Comparison of ENCODE assay signal across 22 cellular contexts in the genomic region with DNA sequence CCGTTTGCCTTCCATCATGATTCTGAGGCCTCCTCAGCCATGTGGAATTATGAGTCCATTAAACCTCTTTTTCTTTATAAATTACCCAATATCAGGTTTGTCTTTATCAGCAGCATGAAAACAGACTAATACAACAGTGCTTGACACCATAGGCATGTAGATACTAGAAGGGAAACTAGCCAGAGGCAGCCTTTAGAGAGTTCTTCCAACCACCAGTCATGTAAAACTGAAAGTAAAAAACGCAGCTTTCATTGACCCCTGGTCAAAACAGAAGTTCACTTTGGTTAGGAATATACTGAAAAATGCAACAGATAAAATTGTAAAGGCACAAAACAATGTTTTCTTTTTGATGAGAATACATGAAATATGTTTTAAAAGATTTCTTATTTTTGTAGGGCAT.
DNase-seq lines count a peak whose midpoint lies in the region; ATAC-seq and TF ChIP-seq lines count a peak whose summit lies in the region.
"Had no signal": no experiment of that assay in that cellular context is flagged by ENCODE, and none has a peak within 500 bp of the region (broad histone marks: within the 10 kb centered on the region; RNA-seq: fewer than 3 reads in every experiment).

No MANE protein-coding gene starts in this region.

- H3K27me3 ChIP-seq in BLaER1: no peaks in the 10 kb centered on the region
- H3K27me3 ChIP-seq: uterus had no signal

- H3K4me3 ChIP-seq in BLaER1: no peak overlapping the region
- 0 out of 2 replicates have a peak overlapping the region, but pooled peaks have one; percentile 1 for H3K4me3 ChIP-seq in SK-N-MC
- H3K4me3 ChIP-seq: A549, GM23338, uterus had no signal

- H3K9ac ChIP-seq in BLaER1 (no peak overlapping the region), SK-N-MC (ENCODE audit: insufficient read length) (no peak overlapping the region)

- no peaks in the 10 kb centered on the region for H3K4me1 ChIP-seq in BLaER1
- H3K4me1 ChIP-seq: A549, uterus had no signal

- H3K36me3 ChIP-seq in BLaER1 (no peaks in the 10 kb centered on the region), SK-N-MC (ENCODE audit: insufficient read depth, low read length) (no peaks in the 10 kb centered on the region)
- H3K36me3 ChIP-seq: uterus had no signal

- H3K27ac ChIP-seq in BLaER1: no peak overlapping the region
- no peak overlapping the region for H3K27ac ChIP-seq in SK-N-MC
- H3K27ac ChIP-seq: A549, RWPE1, uterus, VCaP had no signal

- ATAC-seq in HG02938 (IDR thresholded peaks at IDR 0.05; ENCODE audit: unreplicated experiment): peak; percentile 83
- no peak for ATAC-seq in GM19324 (IDR thresholded peaks at IDR 0.05; ENCODE audit: low FRiP score, unreplicated experiment)
- ATAC-seq: A549; activated T-cell treated with anti-CD3 and anti-CD28 coated beads, Interleukin-2, amount 50 U/mL, for 4 hours; esophagus mucosa; GM23338; T-cell had no signal

- TF ChIP-seq CTCF in GM20000 (IDR thresholded peaks at IDR 0.05; ENCODE audit: extremely low read depth, missing control alignments): no peak

- DNase-seq in GM20000 (ENCODE audit: low spot score) (peak; percentile 10), SK-N-MC (ENCODE audit: low read depth, low spot score) (no peak), NCI-H1694 (lab: John Stamatoyannopoulos, UW) (no peak)
- DNase-seq in activated effector memory CD4-positive, alpha-beta T cell treated with anti-CD3 and anti-CD28 coated beads, Interleukin-2, amount 50 U/mL, for 16 hours: no peak
- no peak for DNase-seq in stimulated activated CD8-positive, alpha-beta memory T cell treated with anti-CD3 and anti-CD28 coated beads, Interleukin-4, amount 100 ng/mL, for 48 hours
- DNase-seq: activated CD4-positive, alpha-beta memory T cell treated with anti-CD3 and anti-CD28 coated beads for 36 hours; activated T-cell treated with anti-CD3 and anti-CD28 coated beads, Interleukin-2, amount 50 U/mL, for 4 hours; CD4-positive, alpha-beta memory T cell; DND-41; head of caudate nucleus; Karpas-422; NCI-H1417 treated with DMSO at 0.1 percent for 48 hours; T-cell; uterus had no signal

- peak overlapping the region; percentile 6; the same call in 1 of the 2 replicates for H3K4me2 ChIP-seq in BLaER1
- H3K4me2 ChIP-seq: A549, GM23338 had no signal

- no peaks in the 10 kb centered on the region for H4K20me1 ChIP-seq in BLaER1

- H3K9me3 ChIP-seq in BLaER1 (peaks cover 6% of the 10 kb centered on the region; the same call in 1 of the 2 replicates), SK-N-MC (ENCODE audit: low read depth, low read length) (no peaks in the 10 kb centered on the region; the same call in 1 of the 2 replicates)
- H3K9me3 ChIP-seq: A549, uterus had no signal
